ENCODE assay signal across 9 cellular contexts in genomic region chr1:51237714-51238403, GRCh38. TPM values are rescaled to one million over a fixed set of nuclear protein-coding genes. Genes with fewer than 3 reads are reported as not detected.
DNase-seq lines count a peak whose midpoint lies in the region; ATAC-seq and TF ChIP-seq lines count a peak whose summit lies in the region.
"Had no signal": no experiment of that assay in that cellular context is flagged by ENCODE, and none has a peak within 500 bp of the region (broad histone marks: within the 10 kb centered on the region; RNA-seq: fewer than 3 reads in every experiment).

No MANE protein-coding gene starts in this region.

- H2AK5ac ChIP-seq in mesendoderm (ENCODE audit: low read length): no peak overlapping the region

- H3K18ac ChIP-seq in mesendoderm (ENCODE audit: low read length): no peak overlapping the region

- H3K4me2 ChIP-seq in mammary epithelial cell (ENCODE audit: insufficient read depth, low read depth, low read length) (peak overlapping the region; percentile 98), mesendoderm (ENCODE audit: low read length) (peak overlapping the region; percentile 14)

- H3K4ac ChIP-seq in mesendoderm (ENCODE audit: low read depth, low read length): no peak overlapping the region

- no peaks in the 10 kb centered on the region for H4K20me1 ChIP-seq in mammary epithelial cell (ENCODE audit: insufficient read depth, low read length)

- WGBS in mammary epithelial cell (ENCODE audit: low coverage, missing lambda C conversion rate): 2% methylated on average over 8 of the region's 8 CpGs
- WGBS in mesendoderm (ENCODE audit: extremely low coverage, insufficient coverage, low lambda C conversion rate): no CpG with 5 or more reads among the region's 8 CpGs

- no peak overlapping the region for H2BK120ac ChIP-seq in mesendoderm (ENCODE audit: low read depth, low read length)

- H3K4me3 ChIP-seq in AG09309 (ENCODE audit: control insufficient read depth, low read depth, low read length) (peak overlapping the region; percentile 87), HUES6 (ENCODE audit: low read depth, low read length) (peak overlapping the region; percentile 92), mammary epithelial cell (replicated peaks in 1 of 3; ENCODE audit: insufficient read depth in 1 of 3, low read depth in 2 of 3, low read length in 3 of 3) (peak overlapping the region; percentile 75 to 97 (median 88)), mesendoderm (ENCODE audit: low read length) (peak overlapping the region; percentile 11)

- H2BK15ac ChIP-seq in mesendoderm (replicated peaks; ENCODE audit: low read depth): no peak overlapping the region

- H3K36me3 ChIP-seq in HUES6 (ENCODE audit: control insufficient read depth, insufficient read depth, low read length): no peaks in the 10 kb centered on the region
- no peaks in the 10 kb centered on the region for H3K36me3 ChIP-seq in mammary epithelial cell (ENCODE audit: insufficient read depth, low read length)
- H3K36me3 ChIP-seq in mesendoderm (ENCODE audit: control insufficient read depth, insufficient read depth, low read length): no peaks in the 10 kb centered on the region

- DNase-seq in AG09309 (ENCODE audit: low read depth): no peak
- DNase-seq in mammary epithelial cell: peak; percentile 60
- DNase-seq in mesendoderm: peak; percentile 19
- DNase-seq in stimulated activated CD4-positive, alpha-beta T cell treated with anti-CD3 and anti-CD28 coated beads, Interleukin-2, amount 100 ng/mL, for 24 hours: no peak
- no peak for DNase-seq in NCI-H446 (lab: John Stamatoyannopoulos, UW)
- DNase-seq: activated naive CD8-positive, alpha-beta T cell treated with anti-CD3 and anti-CD28 coated beads, Interleukin-2, amount 10 ng/mL, durations not matched to agents 7 days and 5 days had no signal

- H3K9me3 ChIP-seq in HUES6 (ENCODE audit: control insufficient read depth, insufficient read depth, low read depth, low read length) (no peaks in the 10 kb centered on the region), mammary epithelial cell (replicated peaks; ENCODE audit: insufficient read depth, low read length) (no peaks in the 10 kb centered on the region)

- peak overlapping the region; percentile 68 for H2AFZ ChIP-seq in mammary epithelial cell (ENCODE audit: low read depth, low read length)

- peak overlapping the region; percentile 49 for H3K9ac ChIP-seq in HUES6 (ENCODE audit: low read length)
- H3K9ac ChIP-seq in mammary epithelial cell (ENCODE audit: insufficient read depth, low read length): peak overlapping the region; percentile 98
- H3K9ac ChIP-seq in mesendoderm (ENCODE audit: low read length): peak overlapping the region; percentile 61

- dilution Hi-C loops in mammary epithelial cell (cut with HindIII; ENCODE audit: low sequenced_read_pairs): no loop called here

- H4K8ac ChIP-seq in mesendoderm (ENCODE audit: low read depth, low read length): no peak overlapping the region

- H3K27me3 ChIP-seq in HUES6 (ENCODE audit: control insufficient read depth, insufficient read depth, low read length) (peaks cover 4% of the 10 kb centered on the region; the same call in 1 of the 2 replicates), mammary epithelial cell (ENCODE audit: insufficient read depth, low read length) (no peaks in the 10 kb centered on the region), mesendoderm (ENCODE audit: insufficient read depth, low read length, poor library complexity) (no peaks in the 10 kb centered on the region)

- ATAC-seq in GM19455 (IDR thresholded peaks at IDR 0.05; ENCODE audit: unreplicated experiment) (no peak), GM18868 (IDR thresholded peaks at IDR 0.05; ENCODE audit: unreplicated experiment) (no peak)

- H3K23ac ChIP-seq in mesendoderm (ENCODE audit: low read length): no peak overlapping the region

- H2BK5ac ChIP-seq in mesendoderm (ENCODE audit: low read length): no peak overlapping the region

- TF ChIP-seq CTCF in AG09309 (IDR thresholded peaks at IDR 0.05; ENCODE audit: control insufficient read depth, insufficient read depth, low read depth, low read length, missing control alignments) (no peak), mammary epithelial cell (conservative IDR thresholded peaks at IDR 0.05 in 1 of 2, IDR thresholded peaks at IDR 0.05 in 1 of 2; ENCODE audit: extremely low read depth in 1 of 2, insufficient read depth in 1 of 2, low read depth in 1 of 2, low read length in 2 of 2) (no peak)

- H3K79me2 ChIP-seq in mammary epithelial cell (ENCODE audit: insufficient read depth, low read length) (peaks cover 65% of the 10 kb centered on the region), mesendoderm (ENCODE audit: control insufficient read depth, insufficient read depth, low read length) (peaks cover 40% of the 10 kb centered on the region)

- in situ Hi-C loops in mammary epithelial cell (cut with MboI; ENCODE audit: low sequenced_read_pairs in 2 of 2): no loop called here

- TSS peak; percentile 34 for BruUV-seq in mammary epithelial cell (replicated peaks; lab: Mats Ljungman, UMichigan)

- H3K27ac ChIP-seq in HUES6 (ENCODE audit: low read depth, low read length) (no peak overlapping the region), mammary epithelial cell (ENCODE audit: insufficient read depth, low read depth, low read length) (peak overlapping the region; percentile 89), mesendoderm (ENCODE audit: low read depth, low read length) (no peak overlapping the region)

- peaks cover 12% of the 10 kb centered on the region for H3K79me1 ChIP-seq in mesendoderm (ENCODE audit: low read length)

- no peak overlapping the region for H4K5ac ChIP-seq in mesendoderm (ENCODE audit: low read length)

- intact Hi-C loops in mammary epithelial cell (cut with micrococcal nuclease): loop anchor here (1.0 to 2.0 kb wide), 3 partner anchors 23 to 59 kb away; no protein-coding TSS in a partner anchor

- CTCF ChIA-PET in mammary epithelial cell (lab: Charles Lee; ENCODE audit: low non-redundant PET): no interaction called here

- H3K56ac ChIP-seq in mesendoderm (ENCODE audit: low read length): peak overlapping the region; percentile 12

- H3K4me1 ChIP-seq in HUES6 (ENCODE audit: control insufficient read depth, insufficient read depth, low read length) (peaks cover 25% of the 10 kb centered on the region), mammary epithelial cell (ENCODE audit: insufficient read depth, low read length) (peaks cover 16% of the 10 kb centered on the region), mesendoderm (ENCODE audit: control insufficient read depth, low read depth, low read length) (peaks cover 8% of the 10 kb centered on the region)

RNA-seq across cellular contexts. Expression of gene RNF11, which starts 1.8 kb away (rescaled TPM):
- total RNA-seq in mammary epithelial cell: 10 to 100 TPM; 82.7 to 92.0 TPM
- polyA plus RNA-seq in mammary epithelial cell: 79.5 TPM
- polyA minus RNA-seq in mammary epithelial cell: 187 TPM
- 52.5 TPM for polyA plus RNA-seq in mesendoderm (2013, experiment 1 of 2)
- 53.1 TPM for polyA plus RNA-seq in mesendoderm (2013, experiment 2 of 2)

Comparison
In these comparisons a context has a peak if more than half of its experiments do, and no peak if none do; other contexts are left out.
1. DNase-seq: peak in mammary epithelial cell (single experiment) and mesendoderm (single experiment); none in AG09309 (single experiment), stimulated activated CD4-positive, alpha-beta T cell treated with anti-CD3 and anti-CD28 coated beads, Interleukin-2, amount 100 ng/mL, for 24 hours (0 of 2) and NCI-H446 (0 of 2).
2. H3K4me3 ChIP-seq: peak in every context shown above with its lines; median percentile 92 in HUES6; 88 in mammary epithelial cell; 87 in AG09309; 11 in mesendoderm.
3. Peak in every context shown above with its lines, with median percentiles within 50 percentile points of each other: H3K9ac ChIP-seq.